Comparison of ENCODE assay signal across 20 cellular contexts in the genomic region with DNA sequence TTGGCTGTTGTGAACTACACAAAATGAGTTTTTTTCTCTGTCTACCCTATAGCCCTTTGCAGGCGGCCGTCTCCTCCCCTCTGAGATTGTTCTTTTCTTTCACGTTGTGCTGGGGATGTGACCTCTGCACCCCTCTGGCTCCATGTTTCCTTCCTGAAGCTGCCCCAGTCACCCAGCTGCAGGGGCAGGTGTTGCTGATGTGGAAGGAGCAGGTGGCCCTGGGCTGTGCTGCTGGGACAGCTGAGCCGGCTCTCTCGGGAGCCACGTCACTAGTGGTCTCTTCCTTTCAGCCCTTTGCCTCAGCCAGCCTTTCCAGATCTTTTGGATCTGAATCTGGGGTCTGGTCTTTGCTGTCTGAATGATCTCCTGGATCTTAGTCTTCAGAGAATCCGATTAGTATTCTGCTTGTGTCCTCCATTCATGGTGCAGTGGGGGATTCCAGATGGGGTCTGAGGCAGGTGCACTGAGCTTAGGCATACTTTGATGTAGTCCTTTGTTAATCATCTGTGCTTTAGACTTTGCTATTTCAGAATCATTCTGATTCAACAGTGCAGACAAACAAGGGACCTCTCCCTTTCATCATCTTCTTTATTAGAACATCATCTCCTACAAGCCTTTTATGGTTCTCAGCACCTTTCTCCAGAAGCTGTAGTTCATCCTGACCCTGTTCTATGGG. TPM values are rescaled to one million over a fixed set of nuclear protein-coding genes. Genes with fewer than 3 reads are reported as not detected.
DNase-seq lines count a peak whose midpoint lies in the region; ATAC-seq lines count a peak whose summit lies in the region.
"Had no signal": no experiment of that assay in that cellular context is flagged by ENCODE, and none has a peak within 500 bp of the region (broad histone marks: within the 10 kb centered on the region; RNA-seq: fewer than 3 reads in every experiment).

No MANE protein-coding gene starts in this region.

- H3K9me3 Mint-ChIP-seq in activated naive CD4-positive, alpha-beta T cell treated with anti-CD3 and anti-CD28 coated beads, Interleukin-2, amount 50 U/mL, for 72 hours: no peaks in the 10 kb centered on the region
- no peaks in the 10 kb centered on the region for H3K9me3 Mint-ChIP-seq in naive thymus-derived CD4-positive, alpha-beta T cell

- no peak overlapping the region for H3K4me3 ChIP-seq in naive thymus-derived CD4-positive, alpha-beta T cell (ENCODE audit: low read length)
- H3K4me3 ChIP-seq: MG63 had no signal

- H3K4me1 ChIP-seq in naive thymus-derived CD4-positive, alpha-beta T cell (ENCODE audit: control insufficient read depth in 2 of 2, insufficient read depth in 2 of 2, low read length in 2 of 2): no peaks in the 10 kb centered on the region
- H3K4me1 ChIP-seq: Caco-2 had no signal

- H3K27ac Mint-ChIP-seq in activated naive CD4-positive, alpha-beta T cell treated with anti-CD3 and anti-CD28 coated beads, Interleukin-2, amount 50 U/mL, for 72 hours: peak overlapping the region; percentile 27 to 93
- H3K27ac Mint-ChIP-seq in naive thymus-derived CD4-positive, alpha-beta T cell: peak overlapping the region in 6 of 9 donors; percentile 0 to 64 (median 22)

- H3K27me3 ChIP-seq in naive thymus-derived CD4-positive, alpha-beta T cell (ENCODE audit: control insufficient read depth in 2 of 2, insufficient read depth in 2 of 2, low read length in 2 of 2): no peaks in the 10 kb centered on the region
- H3K27me3 ChIP-seq: MG63 had no signal

- POLR2A ChIA-PET in naive thymus-derived CD4-positive, alpha-beta T cell (lab: Charles Lee): no interaction called here

- intact Hi-C loops in naive thymus-derived CD4-positive, alpha-beta T cell (cut with micrococcal nuclease): no loop called here

- peaks cover 5 to 67% (median 25%) of the 10 kb centered on the region in 3 experiments for H3K36me3 ChIP-seq in naive thymus-derived CD4-positive, alpha-beta T cell (ENCODE audit: control insufficient read depth in 2 of 3, insufficient read depth in 3 of 3, low read length in 3 of 3)

- peaks cover 0 to 10% (median 0%) of the 10 kb centered on the region in 7 donors for H3K4me1 Mint-ChIP-seq in naive thymus-derived CD4-positive, alpha-beta T cell

- H3K27ac ChIP-seq in caudate nucleus (ENCODE audit: low read depth, low read length): peak overlapping the region; percentile 65
- H3K27ac ChIP-seq in naive thymus-derived CD4-positive, alpha-beta T cell (ENCODE audit: low read depth, low read length): no peak overlapping the region
- H3K27ac ChIP-seq: C4-2B had no signal

- no peaks in the 10 kb centered on the region for H3K27me3 Mint-ChIP-seq in naive thymus-derived CD4-positive, alpha-beta T cell

- no peak overlapping the region for H3K4me3 Mint-ChIP-seq in naive thymus-derived CD4-positive, alpha-beta T cell

- CTCF ChIA-PET in naive thymus-derived CD4-positive, alpha-beta T cell (lab: Charles Lee): interaction anchor here (0.7 kb wide), 1 partner anchor 222 kb away, joined by 3 read pairs; no protein-coding TSS in a partner anchor

- ATAC-seq in activated naive CD4-positive, alpha-beta T cell treated with anti-CD3 and anti-CD28 coated beads, Interleukin-2, amount 50 U/mL, for 72 hours: peak; percentile 33 to 91
- ATAC-seq in naive thymus-derived CD4-positive, alpha-beta T cell: no peak
- ATAC-seq in GM18502 (IDR thresholded peaks at IDR 0.05; ENCODE audit: poor library complexity, unreplicated experiment): no peak
- ATAC-seq in HG03045 (IDR thresholded peaks at IDR 0.05; ENCODE audit: unreplicated experiment): no peak

- H3K36me3 Mint-ChIP-seq in activated naive CD4-positive, alpha-beta T cell treated with anti-CD3 and anti-CD28 coated beads, Interleukin-2, amount 50 U/mL, for 72 hours: peaks cover 11 to 14% of the 10 kb centered on the region in 2 donors
- peaks cover 25 to 57% (median 34%) of the 10 kb centered on the region in 5 donors for H3K36me3 Mint-ChIP-seq in naive thymus-derived CD4-positive, alpha-beta T cell

- no peaks in the 10 kb centered on the region for H3K9me3 ChIP-seq in naive thymus-derived CD4-positive, alpha-beta T cell (ENCODE audit: control insufficient read depth in 2 of 3, low read length in 3 of 3)
- H3K9me3 ChIP-seq: Caco-2, MG63 had no signal

- peak; percentile 16 for DNase-seq in NCI-H82 (lab: John Stamatoyannopoulos, UW)
- no peak for DNase-seq in NCI-H82 treated with DMSO at 0.1 percent for 48 hours (lab: John Stamatoyannopoulos, UW; ENCODE audit: unreplicated experiment)
- DNase-seq in activated naive CD4-positive, alpha-beta T cell treated with anti-CD3 and anti-CD28 coated beads, Interleukin-2, amount 50 U/mL, for 72 hours (ENCODE audit: low spot score in 2 of 2): no peak
- DNase-seq in activated naive CD4-positive, alpha-beta T cell (lab: John Stamatoyannopoulos, UW): no peak
- DNase-seq in caudate nucleus (lab: John Stamatoyannopoulos, UW): no peak
- no peak for DNase-seq in naive thymus-derived CD4-positive, alpha-beta T cell
- DNase-seq: Caco-2, H7, IMR-90, Karpas-422, MG63, NCI-H1092 treated with DMSO at 0.1 percent for 48 hours, NCI-H1694 treated with DMSO at 0.1 percent for 48 hours, NCI-H2107, NCI-H345, NCI-H526, OCI-M1 had no signal

RNA-seq across cellular contexts. Expression of a gene that starts 31.4 kb away (rescaled TPM):
- 10 to 100 TPM; 11.9 to 12.3 TPM for total RNA-seq in activated naive CD4-positive, alpha-beta T cell treated with anti-CD3 and anti-CD28 coated beads, Interleukin-2, amount 50 U/mL, for 72 hours
- 10 to 100 TPM; 14.9 to 17.2 (median 16.5) TPM for total RNA-seq in naive thymus-derived CD4-positive, alpha-beta T cell
- 1 to 10 TPM; 1.9 to 3.6 TPM for polyA plus RNA-seq in naive thymus-derived CD4-positive, alpha-beta T cell

RNA-seq across cellular contexts. Expression of a gene that starts 53.3 kb away (rescaled TPM):
- total RNA-seq in activated naive CD4-positive, alpha-beta T cell treated with anti-CD3 and anti-CD28 coated beads, Interleukin-2, amount 50 U/mL, for 72 hours: 10 to 100 TPM; 51.4 to 91.0 TPM
- total RNA-seq in naive thymus-derived CD4-positive, alpha-beta T cell: 100 to 1,000 TPM in 2 of 5 experiments, 10 to 100 TPM in 3; 66.4 to 122 (median 75.9) TPM
- 10 to 100 TPM; 81.6 to 95.6 TPM for polyA plus RNA-seq in naive thymus-derived CD4-positive, alpha-beta T cell

RNA-seq across cellular contexts. Expression of a gene that starts 58.6 kb away (rescaled TPM):
- total RNA-seq in activated naive CD4-positive, alpha-beta T cell treated with anti-CD3 and anti-CD28 coated beads, Interleukin-2, amount 50 U/mL, for 72 hours: 100 to 1,000 TPM; 122 to 143 TPM
- total RNA-seq in naive thymus-derived CD4-positive, alpha-beta T cell: 10 to 100 TPM; 25.8 to 67.0 (median 31.1) TPM
- 10 to 100 TPM; 13.4 to 27.3 TPM for polyA plus RNA-seq in naive thymus-derived CD4-positive, alpha-beta T cell

Comparison
In these comparisons a context has a peak if more than half of its experiments do, and no peak if none do; other contexts are left out.
1. ATAC-seq: peak in activated naive CD4-positive, alpha-beta T cell treated with anti-CD3 and anti-CD28 coated beads, Interleukin-2, amount 50 U/mL, for 72 hours (2 of 2); none in naive thymus-derived CD4-positive, alpha-beta T cell (single experiment), GM18502 (single experiment) and HG03045 (single experiment).